1 cellular context compared by ENCODE assay signal in genomic region chr11:64858467-64859401, GRCh38.
TF ChIP-seq lines count a peak whose summit lies in the region.

No MANE protein-coding gene starts in this region.

TF ChIP-seq in A549, 52 proteins besides CTCF, POLR2A, EP300 and RAD21 (continued from another document):
- TF ChIP-seq, protein P1, sequence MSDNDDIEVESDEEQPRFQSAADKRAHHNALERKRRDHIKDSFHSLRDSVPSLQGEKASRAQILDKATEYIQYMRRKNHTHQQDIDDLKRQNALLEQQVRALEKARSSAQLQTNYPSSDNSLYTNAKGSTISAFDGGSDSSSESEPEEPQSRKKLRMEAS (IDR thresholded peaks at IDR 0.05) = no peak
- TF ChIP-seq CHD4 (IDR thresholded peaks at IDR 0.05; ENCODE audit: borderline replicate concordance) (no peak), RFX5 (IDR thresholded peaks at IDR 0.05) (no peak), FOSL2 (IDR thresholded peaks at IDR 0.05) (no peak), FOSL2 (CRISPR knock-in tag; IDR thresholded peaks at IDR 0.05) (no peak), TP53 (CRISPR knock-in tag; IDR thresholded peaks at IDR 0.05) (no peak), ZFP36 (IDR thresholded peaks at IDR 0.05; ENCODE audit: borderline replicate concordance, partially characterized antibody) (no peak), HMGXB4 (CRISPR knock-in tag; IDR thresholded peaks at IDR 0.05; ENCODE audit: borderline replicate concordance) (no peak), JUNB (IDR thresholded peaks at IDR 0.05) (no peak)
- TF ChIP-seq, protein P2, sequence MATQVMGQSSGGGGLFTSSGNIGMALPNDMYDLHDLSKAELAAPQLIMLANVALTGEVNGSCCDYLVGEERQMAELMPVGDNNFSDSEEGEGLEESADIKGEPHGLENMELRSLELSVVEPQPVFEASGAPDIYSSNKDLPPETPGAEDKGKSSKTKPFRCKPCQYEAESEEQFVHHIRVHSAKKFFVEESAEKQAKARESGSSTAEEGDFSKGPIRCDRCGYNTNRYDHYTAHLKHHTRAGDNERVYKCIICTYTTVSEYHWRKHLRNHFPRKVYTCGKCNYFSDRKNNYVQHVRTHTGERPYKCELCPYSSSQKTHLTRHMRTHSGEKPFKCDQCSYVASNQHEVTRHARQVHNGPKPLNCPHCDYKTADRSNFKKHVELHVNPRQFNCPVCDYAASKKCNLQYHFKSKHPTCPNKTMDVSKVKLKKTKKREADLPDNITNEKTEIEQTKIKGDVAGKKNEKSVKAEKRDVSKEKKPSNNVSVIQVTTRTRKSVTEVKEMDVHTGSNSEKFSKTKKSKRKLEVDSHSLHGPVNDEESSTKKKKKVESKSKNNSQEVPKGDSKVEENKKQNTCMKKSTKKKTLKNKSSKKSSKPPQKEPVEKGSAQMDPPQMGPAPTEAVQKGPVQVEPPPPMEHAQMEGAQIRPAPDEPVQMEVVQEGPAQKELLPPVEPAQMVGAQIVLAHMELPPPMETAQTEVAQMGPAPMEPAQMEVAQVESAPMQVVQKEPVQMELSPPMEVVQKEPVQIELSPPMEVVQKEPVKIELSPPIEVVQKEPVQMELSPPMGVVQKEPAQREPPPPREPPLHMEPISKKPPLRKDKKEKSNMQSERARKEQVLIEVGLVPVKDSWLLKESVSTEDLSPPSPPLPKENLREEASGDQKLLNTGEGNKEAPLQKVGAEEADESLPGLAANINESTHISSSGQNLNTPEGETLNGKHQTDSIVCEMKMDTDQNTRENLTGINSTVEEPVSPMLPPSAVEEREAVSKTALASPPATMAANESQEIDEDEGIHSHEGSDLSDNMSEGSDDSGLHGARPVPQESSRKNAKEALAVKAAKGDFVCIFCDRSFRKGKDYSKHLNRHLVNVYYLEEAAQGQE (IDR thresholded peaks at IDR 0.05) = no peak
